1 cellular context compared by ENCODE assay signal in genomic region chr7:85041599-85042216, GRCh38.
A peak's percentile ranks its signal among the peaks of the same experiment; 100 is the strongest.
TF ChIP-seq lines count a peak whose summit lies in the region.

No MANE protein-coding gene starts in this region.

TF ChIP-seq in IMR-90, 13 proteins besides CTCF, POLR2A, EP300 and RAD21 (continued from another document):
- TF ChIP-seq SMC3 (IDR thresholded peaks at IDR 0.05; ENCODE audit: low read depth, low read length) (peak; percentile 96), MAZ (IDR thresholded peaks at IDR 0.05; ENCODE audit: borderline replicate concordance, low read depth, low read length) (no peak)
TF ChIP-seq in IMR-90: peak in this region for 1.
